8 cellular contexts compared by ENCODE assay signal in genomic region chr20:23420943-23421925, GRCh38. TPM values are rescaled to one million over a fixed set of nuclear protein-coding genes. Genes with fewer than 3 reads are reported as not detected.
DNase-seq lines count a peak whose midpoint lies in the region; ATAC-seq and TF ChIP-seq lines count a peak whose summit lies in the region.

Gene NAPB, minus strand, starts transcription at chr20:23421488. Its CDS starts 86 bp downstream, at chr20:23421402.

- H3K4me3 Mint-ChIP-seq in activated naive CD4-positive, alpha-beta T cell treated with anti-CD3 and anti-CD28 coated beads, Interleukin-2, amount 50 U/mL, for 24 hours: peak within 1 kb of the TSS; percentile 99

- no peaks in the 10 kb centered on the region for H3K36me3 Mint-ChIP-seq in activated naive CD4-positive, alpha-beta T cell treated with anti-CD3 and anti-CD28 coated beads, Interleukin-2, amount 50 U/mL, for 24 hours

- TF ChIP-seq RAD21 in SK-N-SH (IDR thresholded peaks at IDR 0.05; ENCODE audit: low read length): no peak

- peaks cover 7% of the 10 kb centered on the region for H3F3A ChIP-seq in SK-N-SH (replicated peaks; ENCODE audit: insufficient read depth)

- H3K9me2 ChIP-seq in SK-N-SH: no peaks in the 10 kb centered on the region

- ATAC-seq in HG02623 (IDR thresholded peaks at IDR 0.05; ENCODE audit: unreplicated experiment): peak; percentile 96
- ATAC-seq in omental fat pad (ENCODE audit: low FRiP score): peak; percentile 97

- H3K27me3 ChIP-seq in SK-N-SH (ENCODE audit: insufficient read depth): no peaks in the 10 kb centered on the region

- H3K27me3 Mint-ChIP-seq in activated naive CD4-positive, alpha-beta T cell treated with anti-CD3 and anti-CD28 coated beads, Interleukin-2, amount 50 U/mL, for 24 hours: no peaks in the 10 kb centered on the region

- peak within 1 kb of the TSS; percentile 65 to 80; a peak in 3 of 4 replicates for H3K27ac ChIP-seq in SK-N-SH (ENCODE audit: low read depth in 2 of 2, low read length in 1 of 2)
- peak within 1 kb of the TSS; percentile 55 for H3K27ac ChIP-seq in temporal lobe (ENCODE audit: low read depth, low read length)

- H4K20me1 ChIP-seq in SK-N-SH (ENCODE audit: insufficient read depth): no peaks in the 10 kb centered on the region

- H3K9me3 Mint-ChIP-seq in activated naive CD4-positive, alpha-beta T cell treated with anti-CD3 and anti-CD28 coated beads, Interleukin-2, amount 50 U/mL, for 24 hours: no peaks in the 10 kb centered on the region

- H3K9ac ChIP-seq in SK-N-SH: peak within 1 kb of the TSS; percentile 77

- peak within 1 kb of the TSS; percentile 78 for H3K4me3 ChIP-seq in GM12865 (ENCODE audit: low read depth, low read length)
- peak within 1 kb of the TSS; percentile 77 to 95 for H3K4me3 ChIP-seq in SK-N-SH (ENCODE audit: low read depth in 2 of 2, low read length in 1 of 2)

- TF ChIP-seq CTCF in GM12865 (IDR thresholded peaks at IDR 0.05; ENCODE audit: insufficient read depth, low read depth, low read length, missing control alignments) (no peak), SK-N-SH (IDR thresholded peaks at IDR 0.05) (peak; percentile 34), omental fat pad (IDR thresholded peaks at IDR 0.05) (peak in 2 of 3 donors; percentile 48 to 52)

- WGBS in SK-N-SH (ENCODE audit: low lambda C conversion rate): under 1% methylated on average over 22 of the region's 64 CpGs

- H3K27ac Mint-ChIP-seq in activated naive CD4-positive, alpha-beta T cell treated with anti-CD3 and anti-CD28 coated beads, Interleukin-2, amount 50 U/mL, for 24 hours: peak within 1 kb of the TSS; percentile 76

- peaks cover 0 to 4% of the 10 kb centered on the region in 2 experiments for H3K36me3 ChIP-seq in SK-N-SH (replicated peaks in 1 of 2; ENCODE audit: control insufficient read depth in 1 of 2, insufficient read depth in 2 of 2, low read length in 1 of 2)

- H3K4me1 Mint-ChIP-seq in activated naive CD4-positive, alpha-beta T cell treated with anti-CD3 and anti-CD28 coated beads, Interleukin-2, amount 50 U/mL, for 24 hours: peaks cover 57% of the 10 kb centered on the region

- H3K79me2 ChIP-seq in SK-N-SH (ENCODE audit: insufficient read depth): peaks cover 49% of the 10 kb centered on the region

- H3K9me3 ChIP-seq in SK-N-SH: no peaks in the 10 kb centered on the region

- TF ChIP-seq EP300 in SK-N-SH (IDR thresholded peaks at IDR 0.05; ENCODE audit: borderline replicate concordance in 1 of 2, low read depth in 1 of 2, low read length in 1 of 2): no peak

- H2AFZ ChIP-seq in SK-N-SH (ENCODE audit: low read depth): peak within 1 kb of the TSS; percentile 85

- POLR2A ChIA-PET in SK-N-SH (lab: Yijun Ruan, JAX): interaction anchor here (3.2 kb wide), 1 partner anchor 71 kb away, joined by 11 read pairs; the partner anchor contains the start of gene NXT1

- CTCF ChIA-PET in SK-N-SH (lab: Yijun Ruan, JAX): interaction anchor here (1.1 to 2.9 kb wide), 7 partner anchors 13 to 81 kb away, joined by 3 to 10 read pairs (median 3); partner anchors contain the start of gene NXT1

- H3K4me2 ChIP-seq in SK-N-SH: peak within 1 kb of the TSS; percentile 90

- DNase-seq in GM12865 (ENCODE audit: low read depth) (peak; percentile 95), NCI-H1092 (lab: John Stamatoyannopoulos, UW) (peak; percentile 87), SK-N-SH (peak; percentile 97), glomerular visceral epithelial cell (ENCODE audit: extremely low spot score) (peak; percentile 93), omental fat pad (ENCODE audit: low spot score) (peak; percentile 79)

- H3K4me1 ChIP-seq in SK-N-SH (ENCODE audit: control insufficient read depth in 1 of 2, insufficient read depth in 2 of 2, low read depth in 1 of 2, low read length in 1 of 2): peaks cover 3 to 5% of the 10 kb centered on the region in 2 experiments; a peak in 3 of 4 replicates

TF ChIP-seq in SK-N-SH, 30 proteins besides CTCF, POLR2A, EP300 and RAD21:
- TF ChIP-seq IRF3 (IDR thresholded peaks at IDR 0.05; ENCODE audit: low read depth, low read length) (no peak), POLR2AphosphoS5 (IDR thresholded peaks at IDR 0.05; ENCODE audit: low read depth, low read length) (peak; percentile 71), FOXM1 (IDR thresholded peaks at IDR 0.05; ENCODE audit: low read depth) (no peak), MXI1 (IDR thresholded peaks at IDR 0.05; ENCODE audit: low read depth, low read length) (peak; percentile 54; the same call in 1 of the 2 replicates), NRF1 (IDR thresholded peaks at IDR 0.05; ENCODE audit: low read depth, low read length) (peak; percentile 91), YY1 (IDR thresholded peaks at IDR 0.05; ENCODE audit: low read depth) (peak; percentile 91), TCF12 (IDR thresholded peaks at IDR 0.05) (no peak), TAF1 (IDR thresholded peaks at IDR 0.05; ENCODE audit: borderline replicate concordance, low read depth, low read length) (peak; percentile 48), ZBTB33 (IDR thresholded peaks at IDR 0.05; ENCODE audit: borderline replicate concordance, low read depth) (no peak)

RNA-seq across cellular contexts. Expression of gene NAPB, which starts in this region (rescaled TPM):
- polyA plus RNA-seq in SK-N-SH (2012; rRNA removed): 3.0 and 5.9 TPM in 2 replicates
- polyA plus RNA-seq in SK-N-SH (2012; cell fraction: cytosol; rRNA removed): 3.9 and 4.4 TPM in 2 replicates
- polyA plus RNA-seq in SK-N-SH (2012; cell fraction: nucleus; rRNA removed): 6.2 and 13.8 TPM in 2 replicates
- total RNA-seq in omental fat pad (10 to 100 TPM in 3 of 4 donors, 1 to 10 TPM in 1; 7.0 to 14.8 (median 13.1) TPM), temporal lobe (63.7 TPM)

Comparison
In these comparisons a context has a peak if more than half of its experiments do, and no peak if none do; other contexts are left out.
1. Peak in every context shown above with its lines: DNase-seq, ATAC-seq, H3K4me3 ChIP-seq and H3K27ac ChIP-seq.